1 cellular context compared by ENCODE assay signal in genomic region chr5:171858303-171858702, GRCh38.
TF ChIP-seq lines count a peak whose summit lies in the region.

No MANE protein-coding gene starts in this region.

TF ChIP-seq in GM23338, 12 proteins besides CTCF, POLR2A, EP300 and RAD21 (continued from another document):
- TF ChIP-seq ZNF462 (CRISPR knock-in tag; IDR thresholded peaks at IDR 0.05) (no peak), NANOG (IDR thresholded peaks at IDR 0.05; ENCODE audit: borderline replicate concordance) (no peak), ZNF331 (CRISPR knock-in tag; IDR thresholded peaks at IDR 0.05; ENCODE audit: low read depth) (no peak)
